ENCODE assay signal across 8 cellular contexts in the genomic region with DNA sequence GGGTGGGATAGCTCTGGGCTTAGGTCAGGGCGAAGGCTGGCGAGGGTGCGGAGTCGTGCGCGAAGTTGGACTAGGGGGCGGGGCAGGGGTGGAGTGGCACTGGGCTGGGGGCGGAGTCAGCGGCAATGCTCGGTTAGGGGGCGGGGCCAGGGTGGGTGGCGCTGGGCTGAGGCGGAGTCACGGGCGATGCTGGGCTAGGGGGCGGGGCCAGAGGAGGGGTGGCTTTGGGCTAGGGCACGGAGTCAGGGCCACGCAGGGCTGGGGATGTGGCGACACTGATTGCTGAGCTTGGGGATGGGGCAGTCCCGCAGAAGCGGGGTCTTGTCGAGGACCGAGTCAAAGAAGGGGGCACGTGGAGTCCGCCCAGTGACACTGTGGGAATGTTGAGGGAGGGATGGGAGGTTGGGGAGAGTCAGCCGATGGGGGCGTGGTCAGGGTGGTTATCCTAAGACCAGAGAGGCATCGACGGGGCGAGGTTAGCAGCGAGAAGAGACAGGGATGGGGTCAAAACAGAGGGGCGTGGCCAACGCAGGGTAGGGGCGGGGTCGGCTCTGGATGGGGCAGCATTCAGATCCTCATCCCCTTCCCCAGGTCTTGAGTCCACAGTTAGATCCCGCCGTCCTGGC. TPM values are rescaled to one million over a fixed set of nuclear protein-coding genes. Genes with fewer than 3 reads are reported as not detected.
A peak's percentile ranks its signal among the peaks of the same experiment; 100 is the strongest.
DNase-seq lines count a peak whose midpoint lies in the region; FAIRE-seq and TF ChIP-seq lines count a peak whose summit lies in the region.

No MANE protein-coding gene starts in this region.

- no peak overlapping the region for H3K9ac ChIP-seq in HUES6 (ENCODE audit: low read length)

- H3K36me3 ChIP-seq in BE2C (peaks cover 7% of the 10 kb centered on the region; the same call in 1 of the 2 replicates), HUES6 (ENCODE audit: control insufficient read depth, insufficient read depth, low read length) (peaks cover 23% of the 10 kb centered on the region)

- H3K4me1 ChIP-seq in BE2C (0 out of 2 replicates have a peak, but pooled peaks cover 3% of the 10 kb centered on the region), HUES6 (ENCODE audit: control insufficient read depth, insufficient read depth, low read length) (peaks cover 6% of the 10 kb centered on the region)

- H3K27ac ChIP-seq in HUES6 (ENCODE audit: low read depth, low read length) = no peak overlapping the region

- H3K4me3 ChIP-seq in BE2C (ENCODE audit: low read depth, low read length) = peak overlapping the region; percentile 53
- peak overlapping the region; percentile 60 for H3K4me3 ChIP-seq in HUES6 (ENCODE audit: low read depth, low read length)

- no peaks in the 10 kb centered on the region for H3K9me3 ChIP-seq in BE2C
- no peaks in the 10 kb centered on the region for H3K9me3 ChIP-seq in HUES6 (ENCODE audit: control insufficient read depth, insufficient read depth, low read depth, low read length)

- no peak for TF ChIP-seq CTCF in BE2C (IDR thresholded peaks at IDR 0.05; ENCODE audit: low read depth, low read length)

- no peak for TF ChIP-seq POLR2A in H54 (IDR thresholded peaks at IDR 0.05; ENCODE audit: low read depth, low read length)

- no peak for FAIRE-seq in H54 (lab: Jason Lieb, UNC)

- peak; percentile 98 for DNase-seq in BE2C
- peak; percentile 65 to 79 (median 71) for DNase-seq in activated CD4-positive, CD25-positive, alpha-beta regulatory T cell (lab: John Stamatoyannopoulos, UW)
- DNase-seq in T47D (ENCODE audit: low read depth in 1 of 2, low spot score in 1 of 2) = peak; percentile 76 to 84
- peak; percentile 94 for DNase-seq in islet precursor cell
- DNase-seq in stimulated activated CD4-positive, alpha-beta T cell treated with anti-CD3 and anti-CD28 coated beads, TNF-alpha, amount 100 ng/mL, for 48 hours (ENCODE audit: low read depth in 3 of 3) = peak; percentile 76 to 93 (median 79)
- DNase-seq in H54 (ENCODE audit: insufficient read length, low spot score) = no peak
- no peak for DNase-seq in NCI-H1436 (lab: John Stamatoyannopoulos, UW)

- no peaks in the 10 kb centered on the region for H3K27me3 ChIP-seq in BE2C
- 0 out of 2 replicates have a peak, but pooled peaks cover 3% of the 10 kb centered on the region for H3K27me3 ChIP-seq in HUES6 (ENCODE audit: control insufficient read depth, insufficient read depth, low read length)

- in situ Hi-C loops in T47D (cut with HindIII; ENCODE audit: low pct_unique_long_range_greater_than_20kb, low sequenced_read_pairs) = no loop called here

RNA-seq across cellular contexts. Expression of a gene that starts 8.7 kb away (rescaled TPM):
- 3.1 TPM for polyA plus RNA-seq in BE2C (2012; ENCODE audit: insufficient read depth, insufficient read length, low read depth)

RNA-seq across cellular contexts. Expression of a gene that starts 12.8 kb away (rescaled TPM):
- 366 TPM for polyA plus RNA-seq in BE2C (2012; ENCODE audit: insufficient read depth, insufficient read length, low read depth)

RNA-seq across cellular contexts. Expression of a gene that starts 13.1 kb away (rescaled TPM):
- polyA plus RNA-seq in BE2C (2012; ENCODE audit: insufficient read depth, insufficient read length, low read depth) = 283 TPM

RNA-seq across cellular contexts. Expression of a gene that starts 36.4 kb away (rescaled TPM):
- polyA plus RNA-seq in BE2C (2012; ENCODE audit: insufficient read depth, insufficient read length, low read depth) = 32.5 TPM

Comparison
In these comparisons a context has a peak if more than half of its experiments do, and no peak if none do; other contexts are left out.
1. DNase-seq: peak in BE2C (single experiment), activated CD4-positive, CD25-positive, alpha-beta regulatory T cell (4 of 4), T47D (2 of 2), islet precursor cell (single experiment) and stimulated activated CD4-positive, alpha-beta T cell treated with anti-CD3 and anti-CD28 coated beads, TNF-alpha, amount 100 ng/mL, for 48 hours (3 of 3); none in H54 (single experiment) and NCI-H1436 (single experiment).